19 cellular contexts compared by ENCODE assay signal in genomic region chr1:183816110-183816509, GRCh38. TPM values are rescaled to one million over a fixed set of nuclear protein-coding genes. Genes with fewer than 3 reads are reported as not detected.
DNase-seq lines count a peak whose midpoint lies in the region; FAIRE-seq and TF ChIP-seq lines count a peak whose summit lies in the region.
"Had no signal": no experiment of that assay in that cellular context is flagged by ENCODE, and none has a peak within 500 bp of the region (broad histone marks: within the 10 kb centered on the region; RNA-seq: fewer than 3 reads in every experiment).

No MANE protein-coding gene starts in this region.

- CTCF ChIA-PET in A673 (lab: Charles Lee), result interaction anchor here (0.7 kb wide), 1 partner anchor 121 kb away, joined by 3 read pairs; no protein-coding TSS in a partner anchor

- intact Hi-C loops in A673 (cut with micrococcal nuclease; ENCODE audit: unreplicated experiment), result no loop called here
- intact Hi-C loops in dorsolateral prefrontal cortex (cut with DNase I), result no loop called here
- intact Hi-C loops in head of caudate nucleus (cut with DNase I), result no loop called here

- no peak overlapping the region for H3K4me3 ChIP-seq in A673 (ENCODE audit: low read depth, low read length, poor library complexity, severe bottlenecking)
- H3K4me3 ChIP-seq in dorsolateral prefrontal cortex, result peak overlapping the region in 1 of 59 donors; percentile 3
- H3K4me3 ChIP-seq in smooth muscle cell, result no peak overlapping the region
- H3K4me3 ChIP-seq: GM23338 had no signal

- no peak for TF ChIP-seq CTCF in A673 (conservative IDR thresholded peaks at IDR 0.05; ENCODE audit: low read depth, low read length)
- TF ChIP-seq CTCF in dorsolateral prefrontal cortex (IDR thresholded peaks at IDR 0.05 in 54 of 56, conservative IDR thresholded peaks at IDR 0.05 in 2 of 56; ENCODE audit: low read depth in 1 of 56, partially characterized antibody in 56 of 56), result no peak
- TF ChIP-seq CTCF in smooth muscle cell (IDR thresholded peaks at IDR 0.05; ENCODE audit: borderline replicate concordance, insufficient read depth, poor library complexity, severe bottlenecking), result no peak

- H3K9ac ChIP-seq in smooth muscle cell (ENCODE audit: low read depth), result no peak overlapping the region

- DNase-seq in A673 (ENCODE audit: low spot score) (no peak), GM12892 (ENCODE audit: insufficient read length) (no peak), dorsolateral prefrontal cortex (no peak), smooth muscle cell (lab: John Stamatoyannopoulos, UW; ENCODE audit: unreplicated experiment) (no peak), head of caudate nucleus (no peak), SKM-1 treated with dmso at 0.1 percent for 144 hours (lab: John Stamatoyannopoulos, UW; ENCODE audit: unreplicated experiment) (no peak)
- DNase-seq in effector CD4-positive, alpha-beta T cell, result no peak
- DNase-seq: Calu3, HCEC 1CT, NCI-H1105 treated with DMSO at 0.1 percent for 48 hours, NCI-H146, NCI-H2029 treated with DMSO at 0.1 percent for 48 hours, NCI-H2227 treated with DMSO at 0.1 percent for 48 hours, NCI-H510A, NCI-H69, SHP77, T-helper 1 cell had no signal

- H4K20me1 ChIP-seq in smooth muscle cell (ENCODE audit: low read depth), result no peaks in the 10 kb centered on the region

- TF ChIP-seq POLR2A in GM12892 (IDR thresholded peaks at IDR 0.05; ENCODE audit: low read depth, low read length), result no peak

- peak overlapping the region; percentile 12 for H3K4me2 ChIP-seq in smooth muscle cell
- H3K4me2 ChIP-seq: GM23338 had no signal

- WGBS in smooth muscle cell (ENCODE audit: low lambda C conversion rate), result 73% methylated on average over 3 of the region's 3 CpGs

- H3K36me3 ChIP-seq in A673 (ENCODE audit: insufficient read depth, low read length, poor library complexity, severe bottlenecking) (peaks cover 17% of the 10 kb centered on the region), smooth muscle cell (ENCODE audit: low read depth) (no peaks in the 10 kb centered on the region)

- H3F3A ChIP-seq in smooth muscle cell (ENCODE audit: low read depth), result peaks cover 13% of the 10 kb centered on the region

- H3K27ac ChIP-seq in A673 (ENCODE audit: low read depth, low read length, poor library complexity, severe bottlenecking) (peak overlapping the region; percentile 82), dorsolateral prefrontal cortex (peak overlapping the region in 57 of 59 donors; percentile 18 to 93 (median 82)), smooth muscle cell (ENCODE audit: low read depth) (no peak overlapping the region)
- H3K27ac ChIP-seq: RWPE1 had no signal

- H3K9me3 ChIP-seq in A673 (ENCODE audit: low read depth, low read length, poor library complexity, severe bottlenecking) (no peaks in the 10 kb centered on the region), smooth muscle cell (replicated peaks; ENCODE audit: low read depth) (no peaks in the 10 kb centered on the region)

- H3K4me1 ChIP-seq in A673 (ENCODE audit: insufficient read depth, low read length, poor library complexity, severe bottlenecking), result peaks cover 95% of the 10 kb centered on the region
- peaks cover 68% of the 10 kb centered on the region for H3K4me1 ChIP-seq in smooth muscle cell (ENCODE audit: low read depth)

- BruUV-seq in A673 (replicated peaks; lab: Mats Ljungman, UMichigan), result no TSS peak

- H2AFZ ChIP-seq in smooth muscle cell (ENCODE audit: low read depth), result no peak overlapping the region
- H2AFZ ChIP-seq: GM23338 had no signal

- H3K79me2 ChIP-seq in smooth muscle cell (ENCODE audit: low read depth), result peaks cover 65% of the 10 kb centered on the region

- FAIRE-seq in GM12892 (lab: Jason Lieb, UNC), result peak; percentile 62

- POLR2A ChIA-PET in A673 (lab: Charles Lee; ENCODE audit: low non-redundant PET), result no interaction called here

- H3K27me3 ChIP-seq in A673 (replicated peaks; ENCODE audit: insufficient read depth, low read depth, low read length, poor library complexity), result no peaks in the 10 kb centered on the region
- H3K27me3 ChIP-seq in dorsolateral prefrontal cortex, result no peaks in the 10 kb centered on the region
- H3K27me3 ChIP-seq in smooth muscle cell (ENCODE audit: low read depth), result no peaks in the 10 kb centered on the region

RNA-seq across cellular contexts. Expression of gene RGL1, which starts 11.2 kb away (rescaled TPM):
- total RNA-seq in A673 (2021), result 67.2 and 74.0 TPM in 2 replicates
- 11.7 TPM for polyA plus RNA-seq in GM12892 (2012; ENCODE audit: missing spikeins)
- 100 to 1,000 TPM in 1 of 120 experiments, 10 to 100 TPM in 119; 50.4 to 101 (median 62.6) TPM for total RNA-seq in dorsolateral prefrontal cortex
- total RNA-seq in smooth muscle cell, result 21.1 and 26.3 TPM in 2 replicates
- polyA plus RNA-seq in smooth muscle cell, result 13.4 and 21.4 TPM in 2 replicates
